Comparison of ENCODE assay signal across 1 cellular context in genomic region chr14:74882103-74882920, GRCh38.
A peak's percentile ranks its signal among the peaks of the same experiment; 100 is the strongest.
TF ChIP-seq lines count a peak whose summit lies in the region.

No MANE protein-coding gene starts in this region.

TF ChIP-seq in HepG2, 621 proteins besides CTCF, POLR2A, EP300 and RAD21 (continued from another document and continues in another):
- TF ChIP-seq DBP (CRISPR knock-in tag; IDR thresholded peaks at IDR 0.05; ENCODE audit: not compliant biosample characterization) (no peak), REXO4 (CRISPR knock-in tag; IDR thresholded peaks at IDR 0.05; ENCODE audit: borderline replicate concordance) (no peak), NFIB (CRISPR knock-in tag; IDR thresholded peaks at IDR 0.05; ENCODE audit: borderline replicate concordance) (no peak), ZBTB1 (CRISPR knock-in tag; IDR thresholded peaks at IDR 0.05; ENCODE audit: borderline replicate concordance) (no peak), ZSCAN20 (CRISPR knock-in tag; IDR thresholded peaks at IDR 0.05; ENCODE audit: borderline replicate concordance) (no peak), PAX8 (CRISPR knock-in tag; IDR thresholded peaks at IDR 0.05; ENCODE audit: borderline replicate concordance) (no peak), ZMYM2 (CRISPR knock-in tag; IDR thresholded peaks at IDR 0.05) (no peak), SNAPC5 (CRISPR knock-in tag; IDR thresholded peaks at IDR 0.05; ENCODE audit: borderline replicate concordance) (no peak), ZNF616 (CRISPR knock-in tag; IDR thresholded peaks at IDR 0.05; ENCODE audit: low read depth) (no peak), ZNF609 (CRISPR knock-in tag; IDR thresholded peaks at IDR 0.05; ENCODE audit: borderline replicate concordance) (no peak), ZNF547 (CRISPR knock-in tag; IDR thresholded peaks at IDR 0.05) (no peak), ZNF644 (CRISPR knock-in tag; IDR thresholded peaks at IDR 0.05; ENCODE audit: low read depth) (no peak), CSRNP1 (CRISPR knock-in tag; IDR thresholded peaks at IDR 0.05) (no peak), ZBTB42 (CRISPR knock-in tag; IDR thresholded peaks at IDR 0.05) (0 out of 2 replicates have a peak, but pooled peaks have one; percentile 0), ZFY (CRISPR knock-in tag; IDR thresholded peaks at IDR 0.05) (no peak; the same call in 1 of the 2 replicates), CHD2 (IDR thresholded peaks at IDR 0.05; ENCODE audit: low read depth, low read length) (no peak), SNAPC4 (CRISPR knock-in tag; IDR thresholded peaks at IDR 0.05) (no peak), ZNF558 (CRISPR knock-in tag; IDR thresholded peaks at IDR 0.05; ENCODE audit: borderline replicate concordance) (peak; percentile 41; the same call in 1 of the 2 replicates), TSC22D2 (CRISPR knock-in tag; IDR thresholded peaks at IDR 0.05; ENCODE audit: borderline replicate concordance) (no peak), ZNF234 (CRISPR knock-in tag; conservative IDR thresholded peaks at IDR 0.05) (no peak), HCFC1 (IDR thresholded peaks at IDR 0.05; ENCODE audit: low read depth, low read length) (no peak), NFRKB (IDR thresholded peaks at IDR 0.05) (no peak), MIER2 (CRISPR knock-in tag; IDR thresholded peaks at IDR 0.05) (no peak), SIX4 (CRISPR knock-in tag; IDR thresholded peaks at IDR 0.05) (no peak), ZNF431 (CRISPR knock-in tag; IDR thresholded peaks at IDR 0.05; ENCODE audit: borderline replicate concordance, low read depth) (0 out of 2 replicates have a peak, but pooled peaks have one; percentile 29), NBN (conservative IDR thresholded peaks at IDR 0.05) (no peak), ZNF629 (CRISPR knock-in tag; conservative IDR thresholded peaks at IDR 0.05) (no peak), GATAD1 (CRISPR knock-in tag; IDR thresholded peaks at IDR 0.05) (no peak), ZNF251 (CRISPR knock-in tag; IDR thresholded peaks at IDR 0.05) (no peak), ZNF740 (CRISPR knock-in tag; IDR thresholded peaks at IDR 0.05) (no peak), NFKBIZ (CRISPR knock-in tag; IDR thresholded peaks at IDR 0.05) (no peak), ZBTB2 (CRISPR knock-in tag; IDR thresholded peaks at IDR 0.05; ENCODE audit: low read depth) (no peak; the same call in 1 of the 2 replicates), CBX2 (IDR thresholded peaks at IDR 0.05; ENCODE audit: low read depth, low read length) (no peak), CBX2 (CRISPR knock-in tag; IDR thresholded peaks at IDR 0.05; ENCODE audit: low read depth) (no peak), ZFX (CRISPR knock-in tag; IDR thresholded peaks at IDR 0.05; ENCODE audit: low read depth) (no peak; the same call in 1 of the 2 replicates), SAFB2 (CRISPR knock-in tag; IDR thresholded peaks at IDR 0.05; ENCODE audit: borderline replicate concordance, low read depth) (no peak), RCOR2 (CRISPR knock-in tag; IDR thresholded peaks at IDR 0.05) (no peak), FOXM1 (CRISPR knock-in tag; IDR thresholded peaks at IDR 0.05) (no peak), CREM (IDR thresholded peaks at IDR 0.05) (no peak), CREM (CRISPR knock-in tag; IDR thresholded peaks at IDR 0.05) (no peak)
- TF ChIP-seq, protein P1, sequence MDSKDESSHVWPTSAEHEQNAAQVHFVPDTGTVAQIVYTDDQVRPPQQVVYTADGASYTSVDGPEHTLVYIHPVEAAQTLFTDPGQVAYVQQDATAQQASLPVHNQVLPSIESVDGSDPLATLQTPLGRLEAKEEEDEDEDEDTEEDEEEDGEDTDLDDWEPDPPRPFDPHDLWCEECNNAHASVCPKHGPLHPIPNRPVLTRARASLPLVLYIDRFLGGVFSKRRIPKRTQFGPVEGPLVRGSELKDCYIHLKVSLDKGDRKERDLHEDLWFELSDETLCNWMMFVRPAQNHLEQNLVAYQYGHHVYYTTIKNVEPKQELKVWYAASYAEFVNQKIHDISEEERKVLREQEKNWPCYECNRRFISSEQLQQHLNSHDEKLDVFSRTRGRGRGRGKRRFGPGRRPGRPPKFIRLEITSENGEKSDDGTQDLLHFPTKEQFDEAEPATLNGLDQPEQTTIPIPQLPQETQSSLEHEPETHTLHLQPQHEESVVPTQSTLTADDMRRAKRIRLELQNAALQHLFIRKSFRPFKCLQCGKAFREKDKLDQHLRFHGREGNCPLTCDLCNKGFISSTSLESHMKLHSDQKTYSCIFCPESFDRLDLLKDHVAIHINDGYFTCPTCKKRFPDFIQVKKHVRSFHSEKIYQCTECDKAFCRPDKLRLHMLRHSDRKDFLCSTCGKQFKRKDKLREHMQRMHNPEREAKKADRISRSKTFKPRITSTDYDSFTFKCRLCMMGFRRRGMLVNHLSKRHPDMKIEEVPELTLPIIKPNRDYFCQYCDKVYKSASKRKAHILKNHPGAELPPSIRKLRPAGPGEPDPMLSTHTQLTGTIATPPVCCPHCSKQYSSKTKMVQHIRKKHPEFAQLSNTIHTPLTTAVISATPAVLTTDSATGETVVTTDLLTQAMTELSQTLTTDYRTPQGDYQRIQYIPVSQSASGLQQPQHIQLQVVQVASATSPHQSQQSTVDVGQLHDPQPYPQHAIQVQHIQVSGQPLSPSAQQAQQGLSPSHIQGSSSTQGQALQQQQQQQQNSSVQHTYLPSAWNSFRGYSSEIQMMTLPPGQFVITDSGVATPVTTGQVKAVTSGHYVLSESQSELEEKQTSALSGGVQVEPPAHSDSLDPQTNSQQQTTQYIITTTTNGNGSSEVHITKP (CRISPR knock-in tag; IDR thresholded peaks at IDR 0.05; ENCODE audit: low read depth): no peak
- TF ChIP-seq, protein P2, sequence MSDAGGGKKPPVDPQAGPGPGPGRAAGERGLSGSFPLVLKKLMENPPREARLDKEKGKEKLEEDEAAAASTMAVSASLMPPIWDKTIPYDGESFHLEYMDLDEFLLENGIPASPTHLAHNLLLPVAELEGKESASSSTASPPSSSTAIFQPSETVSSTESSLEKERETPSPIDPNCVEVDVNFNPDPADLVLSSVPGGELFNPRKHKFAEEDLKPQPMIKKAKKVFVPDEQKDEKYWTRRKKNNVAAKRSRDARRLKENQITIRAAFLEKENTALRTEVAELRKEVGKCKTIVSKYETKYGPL (CRISPR knock-in tag; IDR thresholded peaks at IDR 0.05): no peak
- TF ChIP-seq, protein P3, sequence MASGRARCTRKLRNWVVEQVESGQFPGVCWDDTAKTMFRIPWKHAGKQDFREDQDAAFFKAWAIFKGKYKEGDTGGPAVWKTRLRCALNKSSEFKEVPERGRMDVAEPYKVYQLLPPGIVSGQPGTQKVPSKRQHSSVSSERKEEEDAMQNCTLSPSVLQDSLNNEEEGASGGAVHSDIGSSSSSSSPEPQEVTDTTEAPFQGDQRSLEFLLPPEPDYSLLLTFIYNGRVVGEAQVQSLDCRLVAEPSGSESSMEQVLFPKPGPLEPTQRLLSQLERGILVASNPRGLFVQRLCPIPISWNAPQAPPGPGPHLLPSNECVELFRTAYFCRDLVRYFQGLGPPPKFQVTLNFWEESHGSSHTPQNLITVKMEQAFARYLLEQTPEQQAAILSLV (CRISPR knock-in tag; IDR thresholded peaks at IDR 0.05; ENCODE audit: borderline replicate concordance): 0 out of 2 replicates have a peak, but pooled peaks have one; percentile 12
